ENCODE assay signal across 23 cellular contexts in the genomic region with DNA sequence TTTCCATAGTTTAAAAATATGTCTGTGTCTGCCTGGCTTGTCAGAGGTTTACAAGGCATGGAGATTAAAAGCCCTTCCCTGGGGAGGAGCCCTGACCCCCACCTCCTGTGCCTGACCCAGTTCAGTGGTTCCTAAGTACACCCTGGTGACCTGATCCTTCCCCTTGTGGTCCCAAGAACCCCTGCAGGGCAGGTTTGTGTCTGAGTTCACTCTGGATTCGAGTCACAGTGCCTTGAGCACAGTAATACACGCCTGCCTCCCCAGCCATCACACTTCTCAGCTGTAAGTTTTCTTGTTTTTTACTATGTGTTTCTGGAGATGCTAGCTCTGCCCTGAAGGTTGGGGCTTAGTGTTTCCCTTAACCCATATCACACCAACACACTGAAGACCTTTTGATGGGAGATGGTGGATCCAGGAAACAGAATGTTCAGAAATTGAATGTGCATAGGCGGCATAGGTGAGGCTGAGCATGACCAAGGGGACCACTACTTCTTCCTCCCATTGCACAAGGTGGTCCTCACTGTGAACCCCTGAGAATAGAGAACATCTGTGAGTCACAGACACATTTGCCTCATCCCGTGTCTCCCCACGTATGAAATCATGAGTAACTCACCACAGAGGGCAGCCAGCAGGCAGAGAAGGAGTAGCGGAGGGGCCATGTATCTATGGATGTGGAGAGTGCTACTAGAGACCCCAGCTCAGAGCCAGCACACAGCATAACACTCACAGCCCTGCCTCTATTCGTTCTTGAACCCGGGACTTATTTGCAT.
A peak's percentile ranks its signal among the peaks of the same experiment; 100 is the strongest.
DNase-seq lines count a peak whose midpoint lies in the region; ATAC-seq lines count a peak whose summit lies in the region.
"Had no signal": no experiment of that assay in that cellular context is flagged by ENCODE, and none has a peak within 500 bp of the region (broad histone marks: within the 10 kb centered on the region; RNA-seq: fewer than 3 reads in every experiment).

No MANE protein-coding gene starts in this region.

- peaks cover 3% of the 10 kb centered on the region for H3K27me3 Mint-ChIP-seq in T-helper 1 cell treated with Interleukin-12 subunit alpha and Interleukin-12 subunit beta and Interleukin-4 antibody, amounts not matched to agents 30 μg/mL and 1 μg/mL, for 36 hours (ENCODE audit: low read depth)
- H3K27me3 Mint-ChIP-seq in activated T-cell treated with anti-CD3 and anti-CD28 coated beads, Interleukin-2, amount 50 U/mL, for 72 hours (ENCODE audit: low read depth): no peaks in the 10 kb centered on the region

- peak; percentile 90 to 92 for ATAC-seq in activated T-cell treated with anti-CD3 and anti-CD28 coated beads, Interleukin-2, amount 50 U/mL, for 72 hours (replicated peaks in 1 of 2)
- ATAC-seq: body of pancreas, gastrocnemius medialis, HepG2, mucosa of descending colon, pancreas, right cardiac atrium had no signal

- peaks cover 19% of the 10 kb centered on the region for H3K4me1 Mint-ChIP-seq in T-helper 1 cell treated with Interleukin-12 subunit alpha and Interleukin-12 subunit beta and Interleukin-4 antibody, amounts not matched to agents 30 μg/mL and 1 μg/mL, for 36 hours (ENCODE audit: low read depth)
- H3K4me1 Mint-ChIP-seq in activated T-cell treated with anti-CD3 and anti-CD28 coated beads, Interleukin-2, amount 50 U/mL, for 72 hours (ENCODE audit: low read depth): peaks cover 39% of the 10 kb centered on the region

- H3K36me3 Mint-ChIP-seq in T-helper 1 cell treated with Interleukin-12 subunit alpha and Interleukin-12 subunit beta and Interleukin-4 antibody, amounts not matched to agents 30 μg/mL and 1 μg/mL, for 36 hours (ENCODE audit: low read depth): peaks cover 1% of the 10 kb centered on the region
- H3K36me3 Mint-ChIP-seq in activated T-cell treated with anti-CD3 and anti-CD28 coated beads, Interleukin-2, amount 50 U/mL, for 72 hours (ENCODE audit: insufficient read depth in 2 of 2): no peaks in the 10 kb centered on the region

- DNase-seq in activated T-cell treated with anti-CD3 and anti-CD28 coated beads for 48 hours (ENCODE audit: low read depth): peak; percentile 43
- no peak for DNase-seq in activated T-cell treated with anti-CD3 and anti-CD28 coated beads, Interleukin-2, amount 50 U/mL, for 1 hour
- peak; percentile 70 to 73 for DNase-seq in activated T-cell treated with anti-CD3 and anti-CD28 coated beads, Interleukin-2, amount 50 U/mL, for 72 hours
- DNase-seq in stimulated activated CD8-positive, alpha-beta memory T cell treated with anti-CD3 and anti-CD28 coated beads, Interleukin-7, amount 100 ng/mL, for 48 hours (ENCODE audit: extremely low read depth in 1 of 2, low read depth in 1 of 2): peak; percentile 19 to 64
- no peak for DNase-seq in superior temporal gyrus (ENCODE audit: extremely low spot score)
- no peak for DNase-seq in EL
- DNase-seq: activated effector memory CD4-positive, alpha-beta T cell treated with Interleukin-2 at 50 U/mL for 16 hours; adrenal gland; body of pancreas; COR-L47; DMS53; gastrocnemius medialis; GDM1; Karpas-422; mucosa of descending colon; NCI-H1436 treated with DMSO at 0.1 percent for 48 hours; NCI-H82; pancreas; right cardiac atrium; spleen; transverse colon had no signal

- no peak overlapping the region for H3K4me3 Mint-ChIP-seq in T-helper 1 cell treated with Interleukin-12 subunit alpha and Interleukin-12 subunit beta and Interleukin-4 antibody, amounts not matched to agents 30 μg/mL and 1 μg/mL, for 36 hours
- H3K4me3 Mint-ChIP-seq in activated T-cell treated with anti-CD3 and anti-CD28 coated beads, Interleukin-2, amount 50 U/mL, for 72 hours: peak overlapping the region; percentile 38 to 64

- peak overlapping the region; percentile 55 for H3K27ac Mint-ChIP-seq in T-helper 1 cell treated with Interleukin-12 subunit alpha and Interleukin-12 subunit beta and Interleukin-4 antibody, amounts not matched to agents 30 μg/mL and 1 μg/mL, for 36 hours
- peak overlapping the region; percentile 78 for H3K27ac Mint-ChIP-seq in activated T-cell treated with anti-CD3 and anti-CD28 coated beads, Interleukin-2, amount 50 U/mL, for 72 hours

- no peaks in the 10 kb centered on the region for H3K9me3 Mint-ChIP-seq in T-helper 1 cell treated with Interleukin-12 subunit alpha and Interleukin-12 subunit beta and Interleukin-4 antibody, amounts not matched to agents 30 μg/mL and 1 μg/mL, for 36 hours
- no peaks in the 10 kb centered on the region for H3K9me3 Mint-ChIP-seq in activated T-cell treated with anti-CD3 and anti-CD28 coated beads, Interleukin-2, amount 50 U/mL, for 72 hours

Comparison
In these comparisons a context has a peak if more than half of its experiments do, and no peak if none do; other contexts are left out.
1. DNase-seq: peak in activated T-cell treated with anti-CD3 and anti-CD28 coated beads for 48 hours (single experiment), activated T-cell treated with anti-CD3 and anti-CD28 coated beads, Interleukin-2, amount 50 U/mL, for 72 hours (2 of 2) and stimulated activated CD8-positive, alpha-beta memory T cell treated with anti-CD3 and anti-CD28 coated beads, Interleukin-7, amount 100 ng/mL, for 48 hours (2 of 2); none in activated T-cell treated with anti-CD3 and anti-CD28 coated beads, Interleukin-2, amount 50 U/mL, for 1 hour (single experiment), superior temporal gyrus (single experiment) and EL (single experiment).